ENCODE assay signal across 7 cellular contexts in the genomic region with DNA sequence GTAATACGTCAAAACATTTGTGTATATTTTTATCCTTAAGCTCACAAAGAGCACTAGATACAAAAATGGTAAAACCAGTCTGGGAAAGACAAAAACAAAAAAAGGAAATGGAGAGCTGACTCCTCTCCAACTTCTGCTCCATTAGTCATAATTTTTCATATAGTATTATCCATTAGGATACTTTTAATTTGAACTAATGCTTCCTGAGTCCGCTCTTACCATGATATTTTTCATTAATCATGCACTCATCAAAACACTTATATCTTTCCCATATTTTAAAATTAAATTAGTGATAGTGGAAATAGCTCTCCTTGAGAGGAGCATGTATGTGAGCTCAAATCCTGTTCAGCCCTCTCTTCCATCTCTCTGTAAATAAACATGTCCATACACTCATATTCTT.
"Had no signal": no experiment of that assay in that cellular context is flagged by ENCODE, and none has a peak within 500 bp of the region (broad histone marks: within the 10 kb centered on the region; RNA-seq: fewer than 3 reads in every experiment).

No MANE protein-coding gene starts in this region.

- H3K4me3 ChIP-seq: GM12878 had no signal

- DNase-seq: GDM1, GF-D8 had no signal

- FAIRE-seq: GM12878, GM12891, GM12892, GM18507, GM19239 had no signal

- ATAC-seq: GM12878 had no signal
